In genomic region chr3:14488286-14489036, GRCh38 we compare ENCODE assay signal across 20 cellular contexts. TPM values are rescaled to one million over a fixed set of nuclear protein-coding genes. Genes with fewer than 3 reads are reported as not detected.
DNase-seq lines count a peak whose midpoint lies in the region; ATAC-seq and TF ChIP-seq lines count a peak whose summit lies in the region.
"Had no signal": no experiment of that assay in that cellular context is flagged by ENCODE, and none has a peak within 500 bp of the region (broad histone marks: within the 10 kb centered on the region; RNA-seq: fewer than 3 reads in every experiment).

No MANE protein-coding gene starts in this region.

- H3K27ac ChIP-seq in HUES6 (ENCODE audit: low read depth, low read length) (0 out of 2 replicates have a peak overlapping the region, but pooled peaks have one; percentile 19), osteoblast (ENCODE audit: low read depth, low read length) (no peak overlapping the region), left lung (no peak overlapping the region)
- H3K27ac ChIP-seq: C4-2B had no signal

- H3K4me1 ChIP-seq in HUES6 (ENCODE audit: control insufficient read depth, insufficient read depth, low read length) (no peaks in the 10 kb centered on the region), osteoblast (ENCODE audit: insufficient read depth, low read length) (no peaks in the 10 kb centered on the region), left lung (no peaks in the 10 kb centered on the region)
- H3K4me1 ChIP-seq: HAP-1, uterus had no signal

- no peak overlapping the region for H2AFZ ChIP-seq in osteoblast (ENCODE audit: low read length)

- H3K27me3 Mint-ChIP-seq in WTC11 (ENCODE audit: low read depth) = no peaks in the 10 kb centered on the region
- H3K27me3 Mint-ChIP-seq: effector memory CD8-positive, alpha-beta T cell; memory B cell; stimulated activated memory B cell treated with anti-CD40 and anti-IgM and Interleukin-4, amounts not matched to agents 10 μg/mL and 1 μg/mL and 100 μg/mL, for 72 hours had no signal

- H3K36me3 Mint-ChIP-seq in WTC11 = peaks cover 32% of the 10 kb centered on the region

- no peak overlapping the region for H3K4me3 Mint-ChIP-seq in WTC11
- H3K4me3 Mint-ChIP-seq: effector memory CD8-positive, alpha-beta T cell; memory B cell; stimulated activated memory B cell treated with anti-CD40 and anti-IgM and Interleukin-4, amounts not matched to agents 10 μg/mL and 1 μg/mL and 100 μg/mL, for 72 hours had no signal

- no peaks in the 10 kb centered on the region for H3K9me3 ChIP-seq in HUES6 (ENCODE audit: control insufficient read depth, insufficient read depth, low read depth, low read length)
- H3K9me3 ChIP-seq in osteoblast (ENCODE audit: low read depth, low read length) = no peaks in the 10 kb centered on the region
- H3K9me3 ChIP-seq in left lung = no peaks in the 10 kb centered on the region
- H3K9me3 ChIP-seq: HAP-1, SK-N-SH, uterus had no signal

- H3K9ac ChIP-seq in HUES6 (ENCODE audit: low read length) = no peak overlapping the region
- H3K9ac ChIP-seq: SK-N-SH had no signal

- no peak for TF ChIP-seq CTCF in WTC11 (IDR thresholded peaks at IDR 0.05)
- no peak for TF ChIP-seq CTCF in epithelial cell of esophagus (IDR thresholded peaks at IDR 0.05; ENCODE audit: insufficient read depth, low read depth, low read length, missing control alignments)
- TF ChIP-seq CTCF in osteoblast (IDR thresholded peaks at IDR 0.05; ENCODE audit: extremely low read depth, low read depth, low read length) = no peak
- no peak for TF ChIP-seq CTCF in left lung (IDR thresholded peaks at IDR 0.05)

- H3K36me3 ChIP-seq in HUES6 (ENCODE audit: control insufficient read depth, insufficient read depth, low read length) (peaks cover 58% of the 10 kb centered on the region), osteoblast (ENCODE audit: insufficient read depth, low read length) (peaks cover 52% of the 10 kb centered on the region), left lung (peaks cover 0 to 76% of the 10 kb centered on the region in 2 donors)
- H3K36me3 ChIP-seq: uterus had no signal

- POLR2A ChIA-PET in WTC11 (lab: Charles Lee) = no interaction called here

- no peaks in the 10 kb centered on the region for H3K79me2 ChIP-seq in osteoblast (ENCODE audit: insufficient read depth, low read length)

- H3K27me3 ChIP-seq in HUES6 (ENCODE audit: control insufficient read depth, insufficient read depth, low read length) = no peaks in the 10 kb centered on the region
- H3K27me3 ChIP-seq in osteoblast (ENCODE audit: insufficient read depth, low read length) = no peaks in the 10 kb centered on the region
- H3K27me3 ChIP-seq in left lung = no peaks in the 10 kb centered on the region
- H3K27me3 ChIP-seq: uterus had no signal

- no peaks in the 10 kb centered on the region for H3K9me3 Mint-ChIP-seq in WTC11
- H3K9me3 Mint-ChIP-seq: effector memory CD8-positive, alpha-beta T cell; memory B cell; stimulated activated memory B cell treated with anti-CD40 and anti-IgM and Interleukin-4, amounts not matched to agents 10 μg/mL and 1 μg/mL and 100 μg/mL, for 72 hours had no signal

- ATAC-seq in WTC11 (no peak), left lung (no peak)
- ATAC-seq: effector memory CD8-positive, alpha-beta T cell; stimulated activated memory B cell treated with anti-CD40 and anti-IgM and Interleukin-4, amounts not matched to agents 10 μg/mL and 1 μg/mL and 100 μg/mL, for 72 hours had no signal

- peak overlapping the region; percentile 57; the same call in 1 of the 2 replicates for H3K27ac Mint-ChIP-seq in WTC11
- H3K27ac Mint-ChIP-seq: memory B cell; stimulated activated memory B cell treated with anti-CD40 and anti-IgM and Interleukin-4, amounts not matched to agents 10 μg/mL and 1 μg/mL and 100 μg/mL, for 72 hours had no signal

- no peak overlapping the region for H3K4me2 ChIP-seq in osteoblast (ENCODE audit: insufficient read depth, low read length)
- H3K4me2 ChIP-seq: SK-N-SH had no signal

- H3K4me3 ChIP-seq in HUES6 (ENCODE audit: low read depth, low read length) (no peak overlapping the region), epithelial cell of esophagus (ENCODE audit: low read length) (no peak overlapping the region), osteoblast (ENCODE audit: insufficient read depth, low read length) (no peak overlapping the region), left lung (no peak overlapping the region)
- H3K4me3 ChIP-seq: HAP-1, uterus had no signal

- DNase-seq in WTC11 (ENCODE audit: low spot score) (no peak), epithelial cell of esophagus (ENCODE audit: low read depth) (peak; percentile 77), osteoblast (ENCODE audit: insufficient read length, low spot score, missing footprints) (peak; percentile 52), left lung (no peak), NCI-H2196 (lab: John Stamatoyannopoulos, UW; ENCODE audit: unreplicated experiment) (no peak)
- DNase-seq in activated CD4-positive, alpha-beta T cell treated with anti-CD3 and anti-CD28 coated beads for 48 hours = no peak
- DNase-seq: activated CD4-positive, alpha-beta T cell treated with anti-CD3 and anti-CD28 coated beads, Interleukin-2, amount 50 U/mL, for 48 hours; central memory CD4-positive, alpha-beta T cell; effector memory CD8-positive, alpha-beta T cell; KG1; NCI-H1436 treated with DMSO at 0.1 percent for 48 hours; NCI-H446; SK-N-SH; small intestine; uterus had no signal

- H3K4me1 Mint-ChIP-seq in WTC11 = no peaks in the 10 kb centered on the region
- H3K4me1 Mint-ChIP-seq: memory B cell; stimulated activated memory B cell treated with anti-CD40 and anti-IgM and Interleukin-4, amounts not matched to agents 10 μg/mL and 1 μg/mL and 100 μg/mL, for 72 hours had no signal

- intact Hi-C loops in left lung (cut with DNase I) = no loop called here

- H4K20me1 ChIP-seq in osteoblast (ENCODE audit: insufficient read depth, low read length) = no peaks in the 10 kb centered on the region

- CTCF ChIA-PET in WTC11 (lab: Charles Lee) = interaction anchor here (1.5 to 1.6 kb wide), 2 partner anchors 60 to 285 kb away, joined by 5 read pairs; no protein-coding TSS in a partner anchor

TF ChIP-seq in WTC11, 78 proteins besides CTCF, POLR2A, EP300 and RAD21:
- TF ChIP-seq ZSCAN18 (CRISPR knock-in tag; IDR thresholded peaks at IDR 0.05) (no peak), GTF2I (CRISPR knock-in tag; conservative IDR thresholded peaks at IDR 0.05) (no peak), ZNF232 (CRISPR knock-in tag; IDR thresholded peaks at IDR 0.05) (no peak), MYBL2 (CRISPR knock-in tag; IDR thresholded peaks at IDR 0.05) (no peak), CREM (CRISPR knock-in tag; IDR thresholded peaks at IDR 0.05) (no peak), ZNF512 (CRISPR knock-in tag; IDR thresholded peaks at IDR 0.05; ENCODE audit: borderline replicate concordance) (no peak), SOX15 (CRISPR knock-in tag; IDR thresholded peaks at IDR 0.05) (no peak)

RNA-seq across cellular contexts. Expression of gene GRIP2, which starts 51.7 kb away (rescaled TPM):
- 11.4 to 12.0 TPM (median 11.7 TPM) in 3 replicates for total RNA-seq in WTC11 (2021)
- under 0.01 and 1.4 TPM in 2 replicates for total RNA-seq in osteoblast
- total RNA-seq in left lung = 1 to 10 TPM; 1.3 to 1.9 TPM

Comparison
In these comparisons a context has a peak if more than half of its experiments do, and no peak if none do; other contexts are left out.
1. DNase-seq: peak in epithelial cell of esophagus (single experiment) and osteoblast (single experiment); none in WTC11 (single experiment), activated CD4-positive, alpha-beta T cell treated with anti-CD3 and anti-CD28 coated beads for 48 hours (single experiment), left lung (0 of 2) and NCI-H2196 (single experiment).